9 cellular contexts compared by ENCODE assay signal in genomic region chr7:27165655-27166474, GRCh38. TPM values are rescaled to one million over a fixed set of nuclear protein-coding genes. Genes with fewer than 3 reads are reported as not detected.
DNase-seq lines count a peak whose midpoint lies in the region; ATAC-seq and TF ChIP-seq lines count a peak whose summit lies in the region.
"Had no signal": no experiment of that assay in that cellular context is flagged by ENCODE, and none has a peak within 500 bp of the region (broad histone marks: within the 10 kb centered on the region; RNA-seq: fewer than 3 reads in every experiment).

No MANE protein-coding gene starts in this region.

- H3K9me3 Mint-ChIP-seq in mesothelial cell of epicardium: no peaks in the 10 kb centered on the region

- H3K9me3 ChIP-seq in right atrium auricular region: no peaks in the 10 kb centered on the region
- no peaks in the 10 kb centered on the region for H3K9me3 ChIP-seq in ascending aorta
- H3K9me3 ChIP-seq in aorta (ENCODE audit: control insufficient read depth, low read length): no peaks in the 10 kb centered on the region

- H3K27ac Mint-ChIP-seq in mesothelial cell of epicardium: peak overlapping the region; percentile 97

- DNase-seq in Right ventricle myocardium inferior (ENCODE audit: missing footprints) (peak; percentile 53), right atrium auricular region (ENCODE audit: low spot score) (no peak), ascending aorta (ENCODE audit: low spot score in 2 of 2) (no peak), mesothelial cell of epicardium (ENCODE audit: low spot score in 2 of 2, unreplicated experiment in 2 of 2) (no peak), aorta (peak; percentile 44 to 78), NCI-H526 treated with DMSO at 0.1 percent for 48 hours (lab: John Stamatoyannopoulos, UW) (no peak), brain microvascular endothelial cell (no peak)
- DNase-seq: H7 had no signal

- in situ Hi-C loops in brain microvascular endothelial cell (cut with HindIII; ENCODE audit: low pct_ligation_motif_present, low sequenced_read_pairs): loop anchor here (10.0 kb wide), 1 partner anchor 791 kb away; no protein-coding TSS in a partner anchor

- peaks cover 1% of the 10 kb centered on the region for H3K36me3 Mint-ChIP-seq in mesothelial cell of epicardium

- intact Hi-C loops in Right ventricle myocardium inferior (cut with DNase I) (loop anchor here (10.0 kb wide), 1 partner anchor 1281 kb away; no protein-coding TSS in a partner anchor), ascending aorta (cut with DNase I) (loop anchor here (10.0 kb wide), 1 partner anchor 1271 kb away; no protein-coding TSS in a partner anchor), aorta (cut with DNase I) (loop anchor here in 1 of 2 donors (10.0 kb wide), 1 partner anchor 961 kb away; the partner anchor contains the start of genes CBX3 and HNRNPA2B1)

- H3K27me3 ChIP-seq in right atrium auricular region: peaks cover 67 to 88% of the 10 kb centered on the region in 2 donors
- H3K27me3 ChIP-seq in ascending aorta: peaks cover 48% of the 10 kb centered on the region
- H3K27me3 ChIP-seq in aorta (ENCODE audit: control insufficient read depth in 1 of 2, insufficient read depth in 2 of 2, low read length in 1 of 2): no peaks in the 10 kb centered on the region
- peaks cover 94% of the 10 kb centered on the region for H3K27me3 ChIP-seq in brain microvascular endothelial cell (replicated peaks)

- H3K4me1 Mint-ChIP-seq in mesothelial cell of epicardium: peaks cover 46% of the 10 kb centered on the region

- H3K4me3 ChIP-seq in right atrium auricular region (peak overlapping the region in 1 of 2 donors; percentile 26), ascending aorta (peak overlapping the region; percentile 45 to 59), aorta (ENCODE audit: low read length in 2 of 2) (no peak overlapping the region), brain microvascular endothelial cell (ENCODE audit: low read depth, low read length) (no peak overlapping the region)

- H3K27me3 Mint-ChIP-seq in mesothelial cell of epicardium (ENCODE audit: low read depth): peaks cover 93% of the 10 kb centered on the region

- H3K4me3 Mint-ChIP-seq in mesothelial cell of epicardium: peak overlapping the region; percentile 65

- no peak for ATAC-seq in Right ventricle myocardium inferior
- peak; percentile 1 for ATAC-seq in aorta (ENCODE audit: low FRiP score)
- no peak for ATAC-seq in HG03025 (IDR thresholded peaks at IDR 0.05; ENCODE audit: low FRiP score, unreplicated experiment)

- TF ChIP-seq CTCF in right atrium auricular region (IDR thresholded peaks at IDR 0.05) (no peak), ascending aorta (IDR thresholded peaks at IDR 0.05) (no peak), mesothelial cell of epicardium (IDR thresholded peaks at IDR 0.05; ENCODE audit: unreplicated experiment) (no peak), brain microvascular endothelial cell (IDR thresholded peaks at IDR 0.05; ENCODE audit: low read depth, low read length, missing control alignments) (no peak)

- peaks cover 0 to 50% of the 10 kb centered on the region in 2 donors for H3K4me1 ChIP-seq in right atrium auricular region
- H3K4me1 ChIP-seq in ascending aorta: peaks cover 0 to 8% of the 10 kb centered on the region in 2 donors
- H3K4me1 ChIP-seq in aorta (ENCODE audit: control insufficient read depth in 1 of 2, insufficient read depth in 2 of 2, low read length in 2 of 2): no peaks in the 10 kb centered on the region

- H3K27ac ChIP-seq in right atrium auricular region: no peak overlapping the region
- no peak overlapping the region for H3K27ac ChIP-seq in ascending aorta
- no peak overlapping the region for H3K27ac ChIP-seq in aorta (ENCODE audit: low read depth in 1 of 2, low read length in 2 of 2)
- no peak overlapping the region for H3K27ac ChIP-seq in brain microvascular endothelial cell

- WGBS in aorta, 2 donors: 14 to 17% methylated on average over 53 to 58 of the region's 58 CpGs

- H3K36me3 ChIP-seq in right atrium auricular region (no peaks in the 10 kb centered on the region), ascending aorta (no peaks in the 10 kb centered on the region), aorta (ENCODE audit: control insufficient read depth in 1 of 2, insufficient read depth in 2 of 2, low read length in 1 of 2) (no peaks in the 10 kb centered on the region), brain microvascular endothelial cell (replicated peaks) (no peaks in the 10 kb centered on the region)

RNA-seq across cellular contexts. Expression of gene HOXA9, which starts 0.5 kb away (rescaled TPM):
- total RNA-seq in Right ventricle myocardium inferior (not detected), right atrium auricular region (not detected), ascending aorta (not detected), mesothelial cell of epicardium (10.8 to 14.5 TPM (median 13.2 TPM) in 3 replicates), aorta (1 to 10 TPM; 1.6 to 5.8 TPM)
- 1 to 10 TPM; 1.5 to 3.1 TPM for polyA plus RNA-seq in aorta
- total RNA-seq: H7 had no signal

RNA-seq across cellular contexts. Expression of gene HOXA10, which starts 8.3 kb away (rescaled TPM):
- total RNA-seq in Right ventricle myocardium inferior (not detected), right atrium auricular region (not detected), ascending aorta (not detected), mesothelial cell of epicardium (13.1 to 14.4 TPM (median 13.8 TPM) in 3 replicates), aorta (10 to 100 TPM in 1 of 2 donors, 1 to 10 TPM in 1; 1.5 to 11.2 TPM)
- polyA plus RNA-seq in aorta: 1 to 10 TPM; 3.4 to 3.6 TPM
- total RNA-seq: H7 had no signal

RNA-seq across cellular contexts. Expression of gene HOXA7, which starts 9.4 kb away (rescaled TPM):
- total RNA-seq in Right ventricle myocardium inferior: not detected
- not detected for total RNA-seq in right atrium auricular region
- total RNA-seq in ascending aorta: 12.0 TPM
- 17.4 to 18.9 TPM (median 17.9 TPM) in 3 replicates for total RNA-seq in mesothelial cell of epicardium
- 1 to 10 TPM; 4.7 to 9.3 TPM for total RNA-seq in aorta
- 1 to 10 TPM; 2.4 to 3.3 TPM for polyA plus RNA-seq in aorta
- total RNA-seq: H7 had no signal

RNA-seq across cellular contexts. Expression of gene HOXA3, which starts 13.5 kb away (rescaled TPM):
- total RNA-seq in Right ventricle myocardium inferior (not detected), right atrium auricular region (under 1 TPM; 0.28 to 0.30 TPM), ascending aorta (14.4 TPM), mesothelial cell of epicardium (197 to 209 TPM (median 201 TPM) in 3 replicates), aorta (10 to 100 TPM in 1 of 2 donors, 1 to 10 TPM in 1; 9.6 to 20.8 TPM)
- polyA plus RNA-seq in aorta: 10 to 100 TPM in 1 of 2 donors, 1 to 10 TPM in 1; 3.8 to 12.2 TPM
- total RNA-seq: H7 had no signal

RNA-seq across cellular contexts. Expression of gene HOXA6, which starts 18.3 kb away (rescaled TPM):
- not detected for total RNA-seq in Right ventricle myocardium inferior
- total RNA-seq in right atrium auricular region: not detected
- total RNA-seq in ascending aorta: 15.3 TPM
- total RNA-seq in mesothelial cell of epicardium: 43.7 to 45.6 TPM (median 44.4 TPM) in 3 replicates
- total RNA-seq in aorta: 1 to 10 TPM; 6.3 to 7.6 TPM
- under 1 TPM in 1 of 2 donors, not detected in 1; 0.97 TPM for polyA plus RNA-seq in aorta
- total RNA-seq: H7 had no signal

Comparison
In these comparisons a context has a peak if more than half of its experiments do, and no peak if none do; other contexts are left out.
1. DNase-seq: peak in Right ventricle myocardium inferior (single experiment) and aorta (2 of 2); none in right atrium auricular region (single experiment), ascending aorta (0 of 2), mesothelial cell of epicardium (0 of 2), NCI-H526 treated with DMSO at 0.1 percent for 48 hours (single experiment) and brain microvascular endothelial cell (single experiment).
2. H3K4me3 ChIP-seq: peak in ascending aorta (2 of 2); none in aorta (0 of 2) and brain microvascular endothelial cell (single experiment).